Comparison of ENCODE assay signal across 25 cellular contexts in genomic region chr17:46883871-46884270, GRCh38.
"Had no signal": no experiment of that assay in that cellular context is flagged by ENCODE, and none has a peak within 500 bp of the region (broad histone marks: within the 10 kb centered on the region; RNA-seq: fewer than 3 reads in every experiment).

No MANE protein-coding gene starts in this region.

- H3K9me3 ChIP-seq: breast epithelium, SJSA1 had no signal

- H3K36me3 Mint-ChIP-seq: activated naive CD4-positive, alpha-beta T cell treated with anti-CD3 and anti-CD28 coated beads, Interleukin-2, amount 10 ng/mL, durations not matched to agents 7 days and 5 days; activated naive CD8-positive, alpha-beta T cell treated with anti-CD3 and anti-CD28 coated beads, Interleukin-2, amount 10 ng/mL, durations not matched to agents 7 days and 5 days had no signal

- H3K4me1 ChIP-seq: breast epithelium, SJSA1 had no signal

- H3K4me3 Mint-ChIP-seq: activated B cell treated with CpG ODN at 0.5 μM for 24 hours; activated CD4-positive, alpha-beta memory T cell treated with anti-CD3 and anti-CD28 coated beads, Interleukin-2, amount 10 ng/mL, durations not matched to agents 7 days and 5 days; activated CD4-positive, alpha-beta T cell treated with anti-CD3 and anti-CD28 coated beads, Interleukin-2, amount 10 ng/mL, durations not matched to agents 7 days and 5 days; activated naive CD4-positive, alpha-beta T cell treated with anti-CD3 and anti-CD28 coated beads, Interleukin-2, amount 10 ng/mL, durations not matched to agents 7 days and 5 days; activated naive CD8-positive, alpha-beta T cell treated with anti-CD3 and anti-CD28 coated beads, Interleukin-2, amount 10 ng/mL, durations not matched to agents 7 days and 5 days; activated T-cell treated with anti-CD3 and anti-CD28 coated beads, Interleukin-2, amount 50 U/mL, for 72 hours; T-helper 17 cell had no signal

- DNase-seq: activated B cell treated with CpG ODN at 0.5 μM for 24 hours; activated CD4-positive, alpha-beta memory T cell treated with anti-CD3 and anti-CD28 coated beads, Interleukin-2, amount 10 ng/mL, durations not matched to agents 7 days and 5 days; activated CD4-positive, alpha-beta T cell treated with anti-CD3 and anti-CD28 coated beads for 1 hour; activated CD4-positive, alpha-beta T cell treated with anti-CD3 and anti-CD28 coated beads, Interleukin-2, amount 10 ng/mL, durations not matched to agents 7 days and 5 days; activated gamma-delta T cell treated with Interleukin-2 at 50 U/mL for 16 hours; activated naive CD4-positive, alpha-beta T cell treated with anti-CD3 and anti-CD28 coated beads, Interleukin-2, amount 10 ng/mL, durations not matched to agents 7 days and 5 days; activated naive CD8-positive, alpha-beta T cell treated with anti-CD3 and anti-CD28 coated beads, Interleukin-2, amount 10 ng/mL, durations not matched to agents 7 days and 5 days; activated T-cell treated with anti-CD3 and anti-CD28 coated beads for 4 hours; activated T-cell treated with anti-CD3 and anti-CD28 coated beads, Interleukin-2, amount 50 U/mL, for 72 hours; aorta; Karpas-422; MM.1S; NCI-H1105; NCI-H146; NCI-H1930; NCI-H2171; NCI-H446; NCI-H774; PC-3; SHP77; T-helper 17 cell; T-helper 9 cell had no signal

- H3K36me3 ChIP-seq: breast epithelium, SJSA1 had no signal

- H3K4me1 Mint-ChIP-seq: activated B cell treated with CpG ODN at 0.5 μM for 24 hours; activated CD4-positive, alpha-beta memory T cell treated with anti-CD3 and anti-CD28 coated beads, Interleukin-2, amount 10 ng/mL, durations not matched to agents 7 days and 5 days; activated CD4-positive, alpha-beta T cell treated with anti-CD3 and anti-CD28 coated beads, Interleukin-2, amount 10 ng/mL, durations not matched to agents 7 days and 5 days; activated naive CD4-positive, alpha-beta T cell treated with anti-CD3 and anti-CD28 coated beads, Interleukin-2, amount 10 ng/mL, durations not matched to agents 7 days and 5 days; activated naive CD8-positive, alpha-beta T cell treated with anti-CD3 and anti-CD28 coated beads, Interleukin-2, amount 10 ng/mL, durations not matched to agents 7 days and 5 days; T-helper 17 cell had no signal

- H3K9me3 Mint-ChIP-seq: activated B cell treated with CpG ODN at 0.5 μM for 24 hours; activated CD4-positive, alpha-beta memory T cell treated with anti-CD3 and anti-CD28 coated beads, Interleukin-2, amount 10 ng/mL, durations not matched to agents 7 days and 5 days; activated CD4-positive, alpha-beta T cell treated with anti-CD3 and anti-CD28 coated beads, Interleukin-2, amount 10 ng/mL, durations not matched to agents 7 days and 5 days; activated naive CD4-positive, alpha-beta T cell treated with anti-CD3 and anti-CD28 coated beads, Interleukin-2, amount 10 ng/mL, durations not matched to agents 7 days and 5 days; activated naive CD8-positive, alpha-beta T cell treated with anti-CD3 and anti-CD28 coated beads, Interleukin-2, amount 10 ng/mL, durations not matched to agents 7 days and 5 days; activated T-cell treated with anti-CD3 and anti-CD28 coated beads, Interleukin-2, amount 50 U/mL, for 72 hours; activated T-helper 2 cell treated with anti-CD3 and anti-CD28 coated beads, Interferon-gamma antibody, Interleukin-2, Interleukin-4, amounts not matched to agents 10 μg/mL and 5 μg/mL and 100 μg/mL, durations not matched to agents 14 hours and 24 hours and 36 hours had no signal

- H3K27ac ChIP-seq: breast epithelium, SJSA1 had no signal

- ATAC-seq: activated T-cell treated with anti-CD3 and anti-CD28 coated beads, Interleukin-2, amount 50 U/mL, for 72 hours; PC-3; T-helper 17 cell had no signal

- H3K27ac Mint-ChIP-seq: activated B cell treated with CpG ODN at 0.5 μM for 24 hours; activated CD4-positive, alpha-beta memory T cell treated with anti-CD3 and anti-CD28 coated beads, Interleukin-2, amount 10 ng/mL, durations not matched to agents 7 days and 5 days; activated CD4-positive, alpha-beta T cell treated with anti-CD3 and anti-CD28 coated beads, Interleukin-2, amount 10 ng/mL, durations not matched to agents 7 days and 5 days; activated naive CD4-positive, alpha-beta T cell treated with anti-CD3 and anti-CD28 coated beads, Interleukin-2, amount 10 ng/mL, durations not matched to agents 7 days and 5 days; activated naive CD8-positive, alpha-beta T cell treated with anti-CD3 and anti-CD28 coated beads, Interleukin-2, amount 10 ng/mL, durations not matched to agents 7 days and 5 days; activated T-cell treated with anti-CD3 and anti-CD28 coated beads, Interleukin-2, amount 50 U/mL, for 72 hours; activated T-helper 2 cell treated with anti-CD3 and anti-CD28 coated beads, Interferon-gamma antibody, Interleukin-2, Interleukin-4, amounts not matched to agents 10 μg/mL and 5 μg/mL and 100 μg/mL, durations not matched to agents 14 hours and 24 hours and 36 hours; T-helper 17 cell had no signal

- H3K4me3 ChIP-seq: breast epithelium, SJSA1 had no signal
